In the genomic region with DNA sequence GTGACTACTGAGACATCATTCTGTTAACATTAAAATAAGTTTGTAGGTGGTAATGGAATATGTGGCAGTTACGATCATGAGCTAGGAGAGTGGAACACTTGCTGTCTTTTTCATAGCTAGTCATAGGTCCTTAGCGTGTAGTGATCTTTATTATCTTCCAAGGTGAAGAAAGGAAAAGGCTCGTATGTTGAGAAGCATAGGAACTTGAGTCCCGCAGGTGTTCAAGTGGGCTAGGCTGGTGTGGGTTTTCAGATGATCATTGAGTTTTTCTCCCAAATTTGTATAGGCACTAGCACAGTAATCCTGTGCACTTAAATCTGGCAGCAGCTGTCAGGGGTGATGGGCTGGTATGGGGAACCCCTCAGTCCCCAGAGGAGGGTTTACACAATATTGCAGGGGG, we compare ENCODE assay signal across 20 cellular contexts. TPM values are rescaled to one million over a fixed set of nuclear protein-coding genes. Genes with fewer than 3 reads are reported as not detected.
DNase-seq lines count a peak whose midpoint lies in the region; ATAC-seq, FAIRE-seq and TF ChIP-seq lines count a peak whose summit lies in the region.
"Had no signal": no experiment of that assay in that cellular context is flagged by ENCODE, and none has a peak within 500 bp of the region (broad histone marks: within the 10 kb centered on the region; RNA-seq: fewer than 3 reads in every experiment).

No MANE protein-coding gene starts in this region.

- no peak for TF ChIP-seq EP300 in suprapubic skin (IDR thresholded peaks at IDR 0.05)

- no peak for TF ChIP-seq POLR2A in GM12891 (IDR thresholded peaks at IDR 0.05; ENCODE audit: low read depth, low read length)
- TF ChIP-seq POLR2A in suprapubic skin (IDR thresholded peaks at IDR 0.05) = no peak

- H3K27me3 Mint-ChIP-seq in CD4-positive, CD25-positive, alpha-beta regulatory T cell = no peaks in the 10 kb centered on the region
- no peaks in the 10 kb centered on the region for H3K27me3 Mint-ChIP-seq in activated naive CD8-positive, alpha-beta T cell treated with anti-CD3 and anti-CD28 coated beads, Interleukin-2, amount 50 U/mL, for 24 hours
- no peaks in the 10 kb centered on the region for H3K27me3 Mint-ChIP-seq in natural killer cell (ENCODE audit: low read depth in 2 of 2)
- H3K27me3 Mint-ChIP-seq: activated naive CD4-positive, alpha-beta T cell treated with anti-CD3 and anti-CD28 coated beads, Interleukin-2, amount 10 ng/mL, durations not matched to agents 7 days and 5 days; naive B cell had no signal

- intact Hi-C loops in natural killer cell (cut with micrococcal nuclease) = no loop called here

- H3K9me3 Mint-ChIP-seq in CD4-positive, CD25-positive, alpha-beta regulatory T cell = no peaks in the 10 kb centered on the region
- H3K9me3 Mint-ChIP-seq in activated naive CD8-positive, alpha-beta T cell treated with anti-CD3 and anti-CD28 coated beads, Interleukin-2, amount 50 U/mL, for 24 hours = no peaks in the 10 kb centered on the region
- no peaks in the 10 kb centered on the region for H3K9me3 Mint-ChIP-seq in natural killer cell
- H3K9me3 Mint-ChIP-seq: activated naive CD4-positive, alpha-beta T cell treated with anti-CD3 and anti-CD28 coated beads, Interleukin-2, amount 10 ng/mL, durations not matched to agents 7 days and 5 days; naive B cell had no signal

- H3K36me3 ChIP-seq in CD4-positive, CD25-positive, alpha-beta regulatory T cell (ENCODE audit: control insufficient read depth, insufficient read depth, low read length) = peaks cover 80% of the 10 kb centered on the region
- peaks cover 84% of the 10 kb centered on the region for H3K36me3 ChIP-seq in suprapubic skin

- H3K27ac Mint-ChIP-seq in CD4-positive, CD25-positive, alpha-beta regulatory T cell = peak overlapping the region in 2 of 3 donors; percentile 23 to 52
- peak overlapping the region; percentile 9 for H3K27ac Mint-ChIP-seq in activated naive CD8-positive, alpha-beta T cell treated with anti-CD3 and anti-CD28 coated beads, Interleukin-2, amount 50 U/mL, for 24 hours
- peak overlapping the region; percentile 73 to 89 for H3K27ac Mint-ChIP-seq in natural killer cell

- peaks cover 22 to 42% (median 31%) of the 10 kb centered on the region in 4 donors for H3K4me1 Mint-ChIP-seq in CD4-positive, CD25-positive, alpha-beta regulatory T cell
- peaks cover 57% of the 10 kb centered on the region for H3K4me1 Mint-ChIP-seq in activated naive CD8-positive, alpha-beta T cell treated with anti-CD3 and anti-CD28 coated beads, Interleukin-2, amount 50 U/mL, for 24 hours
- H3K4me1 Mint-ChIP-seq in natural killer cell = peaks cover 67 to 71% of the 10 kb centered on the region in 2 donors

- ATAC-seq in CD4-positive, CD25-positive, alpha-beta regulatory T cell (ENCODE audit: low read depth in 2 of 2) = no peak
- ATAC-seq in activated naive CD8-positive, alpha-beta T cell treated with anti-CD3 and anti-CD28 coated beads, Interleukin-2, amount 50 U/mL, for 24 hours = no peak
- ATAC-seq in natural killer cell = no peak
- ATAC-seq: sciatic nerve had no signal

- TF ChIP-seq CTCF in natural killer cell (IDR thresholded peaks at IDR 0.05) = no peak
- no peak for TF ChIP-seq CTCF in suprapubic skin (IDR thresholded peaks at IDR 0.05)

- H3K9me3 ChIP-seq in CD4-positive, CD25-positive, alpha-beta regulatory T cell (ENCODE audit: control insufficient read depth in 2 of 2, low read length in 2 of 2) = no peaks in the 10 kb centered on the region
- H3K9me3 ChIP-seq in suprapubic skin = no peaks in the 10 kb centered on the region
- H3K9me3 ChIP-seq: Caco-2, thoracic aorta had no signal

- FAIRE-seq in GM12891 (lab: Jason Lieb, UNC) = no peak
- FAIRE-seq: GM18507 had no signal

- WGBS in suprapubic skin = 94% methylated on average over 4 of the region's 4 CpGs

- no peak overlapping the region for H3K27ac ChIP-seq in CD4-positive, CD25-positive, alpha-beta regulatory T cell (ENCODE audit: insufficient read depth, low read length, poor library complexity, severe bottlenecking)
- no peak overlapping the region for H3K27ac ChIP-seq in suprapubic skin
- H3K27ac ChIP-seq: thoracic aorta had no signal

- no peak for DNase-seq in CD4-positive, CD25-positive, alpha-beta regulatory T cell
- DNase-seq in GM12891 (ENCODE audit: insufficient read length, low spot score) (no peak), natural killer cell (no peak), T-helper 9 cell (no peak), suprapubic skin (ENCODE audit: low spot score in 2 of 2) (no peak), cerebellum (ENCODE audit: low spot score) (no peak)
- DNase-seq in activated naive CD8-positive, alpha-beta T cell treated with anti-CD3 and anti-CD28 coated beads, Interleukin-2, amount 50 U/mL, for 24 hours = no peak
- DNase-seq: activated CD4-positive, alpha-beta T cell treated with anti-CD3 and anti-CD28 coated beads for 48 hours; activated CD8-positive, alpha-beta memory T cell treated with anti-CD3 and anti-CD28 coated beads, Interleukin-2, amount 50 U/mL, for 48 hours; activated naive CD4-positive, alpha-beta T cell treated with anti-CD3 and anti-CD28 coated beads, Interleukin-2, amount 10 ng/mL, durations not matched to agents 7 days and 5 days; Caco-2; cerebellar nuclear complex; mesendoderm; naive B cell; NCI-H1436; NCI-H2171; NCI-H69 had no signal

- peaks cover 59% of the 10 kb centered on the region for H3K36me3 Mint-ChIP-seq in CD4-positive, CD25-positive, alpha-beta regulatory T cell
- H3K36me3 Mint-ChIP-seq in activated naive CD8-positive, alpha-beta T cell treated with anti-CD3 and anti-CD28 coated beads, Interleukin-2, amount 50 U/mL, for 24 hours (ENCODE audit: low read depth) = peaks cover 92% of the 10 kb centered on the region
- H3K36me3 Mint-ChIP-seq in natural killer cell = peaks cover 60% of the 10 kb centered on the region

- H3K27me3 ChIP-seq in CD4-positive, CD25-positive, alpha-beta regulatory T cell (ENCODE audit: control insufficient read depth, insufficient read depth, low read length) = no peaks in the 10 kb centered on the region
- no peaks in the 10 kb centered on the region for H3K27me3 ChIP-seq in suprapubic skin

- H3K4me1 ChIP-seq in CD4-positive, CD25-positive, alpha-beta regulatory T cell (ENCODE audit: control insufficient read depth, insufficient read depth, low read length, poor library complexity, severe bottlenecking) = no peaks in the 10 kb centered on the region
- no peaks in the 10 kb centered on the region for H3K4me1 ChIP-seq in suprapubic skin
- H3K4me1 ChIP-seq: Caco-2 had no signal

- no peak overlapping the region for H3K4me3 Mint-ChIP-seq in CD4-positive, CD25-positive, alpha-beta regulatory T cell
- H3K4me3 Mint-ChIP-seq in activated naive CD8-positive, alpha-beta T cell treated with anti-CD3 and anti-CD28 coated beads, Interleukin-2, amount 50 U/mL, for 24 hours = no peak overlapping the region
- no peak overlapping the region for H3K4me3 Mint-ChIP-seq in natural killer cell
- H3K4me3 Mint-ChIP-seq: activated naive CD4-positive, alpha-beta T cell treated with anti-CD3 and anti-CD28 coated beads, Interleukin-2, amount 10 ng/mL, durations not matched to agents 7 days and 5 days; naive B cell had no signal

- H3K4me3 ChIP-seq in CD4-positive, CD25-positive, alpha-beta regulatory T cell (ENCODE audit: low read depth, low read length) = no peak overlapping the region
- H3K4me3 ChIP-seq in suprapubic skin = no peak overlapping the region
- H3K4me3 ChIP-seq: thoracic aorta had no signal

TF ChIP-seq in GM12891, 5 proteins besides CTCF, POLR2A, EP300 and RAD21:
- TF ChIP-seq SPI1 (IDR thresholded peaks at IDR 0.05; ENCODE audit: low read depth, low read length) (no peak), PAX5 (IDR thresholded peaks at IDR 0.05; ENCODE audit: insufficient read depth, low read length, severe bottlenecking) (no peak), POU2F2 (IDR thresholded peaks at IDR 0.05; ENCODE audit: low read depth, low read length) (no peak), TAF1 (IDR thresholded peaks at IDR 0.05; ENCODE audit: low read depth, low read length) (no peak), POLR2AphosphoS5 (IDR thresholded peaks at IDR 0.05; ENCODE audit: low read depth, low read length) (peak; percentile 27; the same call in 1 of the 2 replicates)

RNA-seq across cellular contexts. Expression of gene SLC20A1, which starts 10.9 kb away (rescaled TPM):
- total RNA-seq in CD4-positive, CD25-positive, alpha-beta regulatory T cell = 130 TPM
- 10 to 100 TPM; 18.1 to 30.7 (median 24.9) TPM for polyA plus RNA-seq in CD4-positive, CD25-positive, alpha-beta regulatory T cell
- 21.8 TPM for polyA plus RNA-seq in GM12891 (2012; ENCODE audit: low read depth, missing spikeins)
- total RNA-seq in natural killer cell (100 to 1,000 TPM; 193 to 241 (median 233) TPM), suprapubic skin (10 to 100 TPM; 19.2 to 50.6 (median 34.5) TPM), cerebellum (46.5 TPM)

Comparison
In these comparisons a context has a peak if more than half of its experiments do, and no peak if none do; other contexts are left out.
1. H3K27ac Mint-ChIP-seq: peak in every context shown above with its lines; median percentile 81 in natural killer cell; 38 in CD4-positive, CD25-positive, alpha-beta regulatory T cell; 9 in activated naive CD8-positive, alpha-beta T cell treated with anti-CD3 and anti-CD28 coated beads, Interleukin-2, amount 50 U/mL, for 24 hours.